21 cellular contexts compared by ENCODE assay signal in genomic region chr3:32147935-32148334, GRCh38. TPM values are rescaled to one million over a fixed set of nuclear protein-coding genes. Genes with fewer than 3 reads are reported as not detected.
DNase-seq lines count a peak whose midpoint lies in the region; ATAC-seq, FAIRE-seq and TF ChIP-seq lines count a peak whose summit lies in the region.
"Had no signal": no experiment of that assay in that cellular context is flagged by ENCODE, and none has a peak within 500 bp of the region (broad histone marks: within the 10 kb centered on the region; RNA-seq: fewer than 3 reads in every experiment).

No MANE protein-coding gene starts in this region.

- in situ Hi-C loops in IMR-90 (cut with MboI; ENCODE audit: low sequenced_read_pairs): loop anchor here (25.0 kb wide), 1 partner anchor 536 kb away; no protein-coding TSS in a partner anchor
- in situ Hi-C loops in KBM-7 (cut with MboI; ENCODE audit: low pct_unique_long_range_greater_than_20kb, low sequenced_read_pairs): no loop called here

- H4K91ac ChIP-seq in IMR-90 (ENCODE audit: insufficient read depth, low read depth, low read length) (no peak overlapping the region), mesenchymal stem cell (ENCODE audit: low read length) (no peak overlapping the region)

- DNase-seq in D721Med (ENCODE audit: insufficient read length, low spot score): no peak
- no peak for DNase-seq in IMR-90
- peak; percentile 2 for DNase-seq in mesenchymal stem cell
- DNase-seq in RWPE1 (ENCODE audit: low spot score): no peak
- DNase-seq in activated CD4-positive, alpha-beta T cell treated with anti-CD3 and anti-CD28 coated beads for 36 hours: no peak
- DNase-seq in endothelial cell (ENCODE audit: low spot score): no peak
- DNase-seq in KBM-7: no peak
- DNase-seq: activated CD8-positive, alpha-beta memory T cell treated with anti-CD3 and anti-CD28 coated beads, Interleukin-2, amount 50 U/mL, for 4 hours; activated naive CD4-positive, alpha-beta T cell treated with anti-CD3 and anti-CD28 coated beads, Interleukin-2, amount 50 U/mL, for 16 hours; GF-D8; heart right ventricle; left colon; naive B cell; NCI-H1048; NCI-H526 treated with DMSO at 0.1 percent for 48 hours; SJCRH30 had no signal

- H2AFZ ChIP-seq in IMR-90 (replicated peaks; ENCODE audit: low read length, poor library complexity) (no peak overlapping the region), mesenchymal stem cell (ENCODE audit: low read depth, low read length) (no peak overlapping the region)

- H2BK5ac ChIP-seq in IMR-90 (ENCODE audit: low read depth, low read length, poor library complexity, severe bottlenecking): no peak overlapping the region
- no peak overlapping the region for H2BK5ac ChIP-seq in mesenchymal stem cell (ENCODE audit: low read depth, low read length, poor library complexity, severe bottlenecking)

- no TSS peak for BruUV-seq in IMR-90 (replicated peaks; lab: Mats Ljungman, UMichigan)

- no peak overlapping the region for H2AK5ac ChIP-seq in IMR-90 (ENCODE audit: low read depth, low read length)
- H2AK5ac ChIP-seq in mesenchymal stem cell (ENCODE audit: low read length, severe bottlenecking): no peak overlapping the region

- H3K79me1 ChIP-seq in IMR-90 (ENCODE audit: low read depth in 1 of 2, low read length in 2 of 2) (no peaks in the 10 kb centered on the region), mesenchymal stem cell (replicated peaks; ENCODE audit: low read length, poor library complexity, severe bottlenecking) (no peaks in the 10 kb centered on the region)

- peaks cover 4% of the 10 kb centered on the region; the same call in 1 of the 2 replicates for H3K9me1 ChIP-seq in IMR-90 (ENCODE audit: insufficient read depth, low read length)

- CTCF ChIA-PET in IMR-90 (lab: Yijun Ruan, JAX): no interaction called here
- CTCF ChIA-PET in RWPE1 (lab: Yijun Ruan, JAX): no interaction called here
- CTCF ChIA-PET in activated CD4-positive, alpha-beta T cell treated with anti-CD3 and anti-CD28 coated beads for 36 hours (lab: Charles Lee): interaction anchor here (0.6 to 1.3 kb wide), 3 partner anchors 40 to 186 kb away, joined by 3 read pairs; no protein-coding TSS in a partner anchor

- H3K4ac ChIP-seq in IMR-90 (ENCODE audit: low read depth, low read length) (no peak overlapping the region), mesenchymal stem cell (ENCODE audit: low read depth in 1 of 2, low read length in 2 of 2) (no peak overlapping the region)

- TF ChIP-seq RAD21 in IMR-90 (IDR thresholded peaks at IDR 0.05; ENCODE audit: low read length): no peak

- no peak overlapping the region for H4K5ac ChIP-seq in IMR-90 (ENCODE audit: low read depth, low read length)

- H3K27me3 ChIP-seq in IMR-90 (ENCODE audit: control insufficient read depth, insufficient read depth, low read length) (no peaks in the 10 kb centered on the region), mesenchymal stem cell (ENCODE audit: control insufficient read depth in 1 of 2, insufficient read depth in 1 of 2, low read length in 2 of 2) (no peaks in the 10 kb centered on the region)
- H3K27me3 ChIP-seq: BLaER1, heart right ventricle, SJCRH30 had no signal

- dilution Hi-C loops in IMR-90 (cut with HindIII; ENCODE audit: low sequenced_read_pairs, unreplicated experiment): no loop called here

- no peak overlapping the region for H2AK9ac ChIP-seq in IMR-90 (replicated peaks; ENCODE audit: low read depth, low read length, poor library complexity)

- no peak overlapping the region for H2BK12ac ChIP-seq in mesenchymal stem cell (ENCODE audit: low read length in 2 of 2)

- no peak for TF ChIP-seq POLR2A in IMR-90 (IDR thresholded peaks at IDR 0.05; ENCODE audit: low read depth, low read length)

- ATAC-seq in IMR-90 (ENCODE audit: low read depth): peak; percentile 10; the same call in 1 of the 2 replicates
- ATAC-seq in activated CD4-positive, alpha-beta T cell treated with anti-CD3 and anti-CD28 coated beads for 36 hours: no peak
- ATAC-seq: heart right ventricle, left colon had no signal

- H3K4me3 Mint-ChIP-seq in activated CD4-positive, alpha-beta T cell treated with anti-CD3 and anti-CD28 coated beads for 36 hours: no peak overlapping the region
- no peak overlapping the region for H3K4me3 Mint-ChIP-seq in endothelial cell (ENCODE audit: unreplicated experiment)
- H3K4me3 Mint-ChIP-seq: naive B cell; stimulated activated naive CD8-positive, alpha-beta T cell treated with anti-CD3 and anti-CD28 coated beads, Interleukin-15, Interleukin-2, amounts not matched to agents 100 ng/mL and 50 ng/mL, for 24 hours had no signal

- no peaks in the 10 kb centered on the region for H3K4me1 Mint-ChIP-seq in activated CD4-positive, alpha-beta T cell treated with anti-CD3 and anti-CD28 coated beads for 36 hours
- peaks cover 11% of the 10 kb centered on the region for H3K4me1 Mint-ChIP-seq in endothelial cell (ENCODE audit: unreplicated experiment)

- no peak overlapping the region for H3K56ac ChIP-seq in IMR-90 (ENCODE audit: extremely low read depth, insufficient read depth, low read length)

- no peak overlapping the region for H3K4me3 ChIP-seq in IMR-90 (ENCODE audit: insufficient read depth, low read depth, low read length)
- no peak overlapping the region for H3K4me3 ChIP-seq in mesenchymal stem cell (ENCODE audit: insufficient read depth in 1 of 2, low read depth in 1 of 2, low read length in 2 of 2)
- H3K4me3 ChIP-seq: BLaER1, heart right ventricle, SJCRH30 had no signal

- intact Hi-C loops in IMR-90 (cut with micrococcal nuclease): loop anchor here (10.0 kb wide), 1 partner anchor 783 kb away; no protein-coding TSS in a partner anchor
- intact Hi-C loops in activated CD4-positive, alpha-beta T cell treated with anti-CD3 and anti-CD28 coated beads for 36 hours (cut with DNase I, micrococcal nuclease): loop anchor here in 1 of 2 experiments (5.0 to 10.0 kb wide), 3 partner anchors 76 to 1373 kb away; no protein-coding TSS in a partner anchor

- H2BK15ac ChIP-seq in IMR-90 (ENCODE audit: low read depth, low read length) (no peak overlapping the region), mesenchymal stem cell (ENCODE audit: low read depth, poor library complexity, severe bottlenecking) (no peak overlapping the region)

- no peaks in the 10 kb centered on the region for H3K27me3 Mint-ChIP-seq in activated CD4-positive, alpha-beta T cell treated with anti-CD3 and anti-CD28 coated beads for 36 hours
- no peaks in the 10 kb centered on the region for H3K27me3 Mint-ChIP-seq in endothelial cell (ENCODE audit: unreplicated experiment)
- H3K27me3 Mint-ChIP-seq: naive B cell; stimulated activated naive CD8-positive, alpha-beta T cell treated with anti-CD3 and anti-CD28 coated beads, Interleukin-15, Interleukin-2, amounts not matched to agents 100 ng/mL and 50 ng/mL, for 24 hours had no signal

- H2BK20ac ChIP-seq in IMR-90 (ENCODE audit: low read depth, low read length): no peak overlapping the region

- H3K36me3 ChIP-seq in IMR-90 (ENCODE audit: control insufficient read depth, insufficient read depth, low read length) (no peaks in the 10 kb centered on the region), mesenchymal stem cell (ENCODE audit: control insufficient read depth in 1 of 2, insufficient read depth in 2 of 2, low read depth in 1 of 2, low read length in 2 of 2) (peaks cover 0 to 6% of the 10 kb centered on the region in 2 experiments)
- H3K36me3 ChIP-seq: SJCRH30 had no signal

- H3K4me2 ChIP-seq in IMR-90 (ENCODE audit: low read depth, low read length) (no peak overlapping the region), mesenchymal stem cell (ENCODE audit: low read length, poor library complexity, severe bottlenecking) (no peak overlapping the region)
- H3K4me2 ChIP-seq: BLaER1 had no signal

- H3K23ac ChIP-seq in IMR-90 (ENCODE audit: low read depth, low read length) (no peak overlapping the region), mesenchymal stem cell (ENCODE audit: low read length in 2 of 2) (no peak overlapping the region)

- H2BK120ac ChIP-seq in IMR-90 (ENCODE audit: low read depth, low read length) (no peak overlapping the region), mesenchymal stem cell (ENCODE audit: low read depth, low read length) (no peak overlapping the region)

- H3K9me3 ChIP-seq in IMR-90 (ENCODE audit: control insufficient read depth, insufficient read depth, low read length) (no peaks in the 10 kb centered on the region), mesenchymal stem cell (ENCODE audit: control insufficient read depth, low read length) (no peaks in the 10 kb centered on the region)
- H3K9me3 ChIP-seq: BLaER1, heart right ventricle, SJCRH30 had no signal

- H3K36me3 Mint-ChIP-seq in activated CD4-positive, alpha-beta T cell treated with anti-CD3 and anti-CD28 coated beads for 36 hours (ENCODE audit: low read depth): peaks cover 26% of the 10 kb centered on the region
- no peaks in the 10 kb centered on the region for H3K36me3 Mint-ChIP-seq in endothelial cell (ENCODE audit: low read depth, unreplicated experiment)

- no peak overlapping the region for H3K27ac Mint-ChIP-seq in activated CD4-positive, alpha-beta T cell treated with anti-CD3 and anti-CD28 coated beads for 36 hours
- no peak overlapping the region for H3K27ac Mint-ChIP-seq in endothelial cell (ENCODE audit: unreplicated experiment)
- H3K27ac Mint-ChIP-seq: stimulated activated naive CD8-positive, alpha-beta T cell treated with anti-CD3 and anti-CD28 coated beads, Interleukin-15, Interleukin-2, amounts not matched to agents 100 ng/mL and 50 ng/mL, for 24 hours had no signal

- H4K8ac ChIP-seq in IMR-90 (ENCODE audit: low read depth in 2 of 2, low read length in 2 of 2) (no peak overlapping the region), mesenchymal stem cell (ENCODE audit: low read length) (no peak overlapping the region)

- H3K4me1 ChIP-seq in IMR-90 (ENCODE audit: control insufficient read depth, insufficient read depth, low read length) (peaks cover 10% of the 10 kb centered on the region), mesenchymal stem cell (ENCODE audit: control insufficient read depth, insufficient read depth, low read depth, low read length) (peaks cover 12% of the 10 kb centered on the region)
- H3K4me1 ChIP-seq: SJCRH30 had no signal

- H3K14ac ChIP-seq in IMR-90 (replicated peaks; ENCODE audit: low read depth, low read length) (no peak overlapping the region), mesenchymal stem cell (ENCODE audit: low read length in 2 of 2) (no peak overlapping the region)

- no peak overlapping the region for H3K27ac ChIP-seq in IMR-90 (ENCODE audit: insufficient read depth, low read length)
- H3K27ac ChIP-seq in VCaP: peak overlapping the region; percentile 53; the same call in 1 of the 2 replicates
- no peak overlapping the region for H3K27ac ChIP-seq in mesenchymal stem cell (ENCODE audit: low read length, poor library complexity, severe bottlenecking)
- no peak overlapping the region for H3K27ac ChIP-seq in RWPE1
- H3K27ac ChIP-seq: BLaER1, epithelial cell of prostate, heart right ventricle, SJCRH30 had no signal

- H3K9ac ChIP-seq in IMR-90 (ENCODE audit: low read depth, low read length) (no peak overlapping the region), mesenchymal stem cell (ENCODE audit: low read length) (no peak overlapping the region)
- H3K9ac ChIP-seq: BLaER1 had no signal

- no peaks in the 10 kb centered on the region for H3K9me3 Mint-ChIP-seq in activated CD4-positive, alpha-beta T cell treated with anti-CD3 and anti-CD28 coated beads for 36 hours (ENCODE audit: low read depth)
- H3K9me3 Mint-ChIP-seq in endothelial cell (ENCODE audit: unreplicated experiment): no peaks in the 10 kb centered on the region
- H3K9me3 Mint-ChIP-seq: naive B cell; stimulated activated naive CD8-positive, alpha-beta T cell treated with anti-CD3 and anti-CD28 coated beads, Interleukin-15, Interleukin-2, amounts not matched to agents 100 ng/mL and 50 ng/mL, for 24 hours had no signal

- no peaks in the 10 kb centered on the region for H4K20me1 ChIP-seq in IMR-90 (ENCODE audit: insufficient read depth, low read length)
- H4K20me1 ChIP-seq: BLaER1 had no signal

- no peak for FAIRE-seq in D721Med (lab: Jason Lieb, UNC)
- FAIRE-seq: H54 had no signal

- POLR2A ChIA-PET in IMR-90 (lab: Charles Lee; ENCODE audit: unreplicated experiment) (no interaction called here), RWPE1 (lab: Yijun Ruan, JAX; ENCODE audit: low non-redundant PET) (no interaction called here)
- POLR2A ChIA-PET in activated CD4-positive, alpha-beta T cell treated with anti-CD3 and anti-CD28 coated beads for 36 hours (lab: Charles Lee): no interaction called here

- WGBS in IMR-90 (ENCODE audit: extremely low coverage in 2 of 2, insufficient read length in 1 of 2), 2 experiments: no CpG with 5 or more reads among the region's 3 CpGs
- 77% methylated on average over 2 of the region's 3 CpGs for WGBS in mesenchymal stem cell

- H3K18ac ChIP-seq in IMR-90 (ENCODE audit: low read depth, low read length) (no peak overlapping the region), mesenchymal stem cell (ENCODE audit: low read depth in 1 of 2, low read length in 2 of 2) (no peak overlapping the region)

- TF ChIP-seq CTCF in D721Med (IDR thresholded peaks at IDR 0.05; ENCODE audit: insufficient read depth, missing control alignments): peak; percentile 7
- 0 out of 2 replicates have a peak, but pooled peaks have one; percentile 6 for TF ChIP-seq CTCF in IMR-90 (conservative IDR thresholded peaks at IDR 0.05; ENCODE audit: low read depth, low read length)
- 0 out of 2 replicates have a peak, but pooled peaks have one; percentile 16 for TF ChIP-seq CTCF in VCaP (conservative IDR thresholded peaks at IDR 0.05)
- TF ChIP-seq CTCF in RWPE1 (conservative IDR thresholded peaks at IDR 0.05; ENCODE audit: low read depth): no peak
- TF ChIP-seq CTCF in endothelial cell (IDR thresholded peaks at IDR 0.05; ENCODE audit: unreplicated experiment): no peak

RNA-seq across cellular contexts. Expression of gene GPD1L, which starts 41.5 kb away (rescaled TPM):
- total RNA-seq in IMR-90 (2012; rRNA removed) (7.9 and 9.4 TPM in 2 replicates), endothelial cell (ENCODE audit: unreplicated experiment) (2.5 TPM)
- 3.1 and 3.9 TPM in 2 replicates for polyA plus RNA-seq in IMR-90 (2012; rRNA removed)
- 1.5 and 2.0 TPM in 2 replicates for polyA plus RNA-seq in IMR-90 (2012; cell fraction: cytosol; rRNA removed)
- 1.7 and 2.4 TPM in 2 replicates for polyA plus RNA-seq in IMR-90 (2012; cell fraction: nucleus; rRNA removed; ENCODE audit: low replicate concordance)
- 4.4 TPM for polyA plus RNA-seq in mesenchymal stem cell (2013, experiment 1 of 2)
- polyA plus RNA-seq in mesenchymal stem cell (2013, experiment 2 of 2): 4.5 TPM
- 10 to 100 TPM in 1 of 2 experiments, 1 to 10 TPM in 1; 6.6 to 10.1 TPM for total RNA-seq in activated CD4-positive, alpha-beta T cell treated with anti-CD3 and anti-CD28 coated beads for 36 hours

Comparison
In these comparisons a context has a peak if more than half of its experiments do, and no peak if none do; other contexts are left out.
1. CTCF ChIP-seq: peak in D721Med (single experiment), IMR-90 (single experiment) and VCaP (single experiment); none in RWPE1 (single experiment) and endothelial cell (single experiment).